In genomic region chr16:27113341-27113841, GRCh38 we compare ENCODE assay signal across 13 cellular contexts.
DNase-seq lines count a peak whose midpoint lies in the region; ATAC-seq, FAIRE-seq and TF ChIP-seq lines count a peak whose summit lies in the region.
"Had no signal": no experiment of that assay in that cellular context is flagged by ENCODE, and none has a peak within 500 bp of the region (broad histone marks: within the 10 kb centered on the region; RNA-seq: fewer than 3 reads in every experiment).

No MANE protein-coding gene starts in this region.

- peak; percentile 71 for ATAC-seq in GM19438 (IDR thresholded peaks at IDR 0.05; ENCODE audit: low read depth, unreplicated experiment)
- ATAC-seq in HG03103 (IDR thresholded peaks at IDR 0.05; ENCODE audit: low read depth, unreplicated experiment), result peak; percentile 44

- peak; percentile 10 for DNase-seq in GM10248 (ENCODE audit: extremely low spot score)
- peak; percentile 29 for DNase-seq in ecto neural progenitor cell (ENCODE audit: low spot score)
- DNase-seq in NCI-H2081 (lab: John Stamatoyannopoulos, UW), result no peak
- DNase-seq in epidermal melanocyte (ENCODE audit: insufficient read length, low spot score), result no peak
- DNase-seq in H54 (ENCODE audit: insufficient read length, low spot score), result no peak
- no peak for DNase-seq in NCI-H2107 (lab: John Stamatoyannopoulos, UW)
- DNase-seq: activated naive CD4-positive, alpha-beta T cell; central memory CD4-positive, alpha-beta T cell; GF-D8; NCI-H1048; NCI-H526 had no signal

- CTCF ChIA-PET in GM10248 (lab: Yijun Ruan, JAX), result no interaction called here

- TF ChIP-seq CTCF in GM10248 (IDR thresholded peaks at IDR 0.05; ENCODE audit: control extremely low read depth, extremely low read depth, low read depth, missing control alignments), result no peak

- no peak for TF ChIP-seq POLR2A in H54 (IDR thresholded peaks at IDR 0.05; ENCODE audit: low read depth, low read length)

- POLR2A ChIA-PET in GM10248 (lab: Yijun Ruan, JAX), result no interaction called here

- no peak for FAIRE-seq in H54 (lab: Jason Lieb, UNC)

Comparison
In these comparisons a context has a peak if more than half of its experiments do, and no peak if none do; other contexts are left out.
1. DNase-seq: peak in GM10248 (single experiment) and ecto neural progenitor cell (single experiment); none in NCI-H2081 (0 of 2), epidermal melanocyte (single experiment), H54 (single experiment) and NCI-H2107 (single experiment).